11 cellular contexts compared by ENCODE assay signal in genomic region chr11:93743316-93743715, GRCh38. TPM values are rescaled to one million over a fixed set of nuclear protein-coding genes. Genes with fewer than 3 reads are reported as not detected.
DNase-seq lines count a peak whose midpoint lies in the region; ATAC-seq and TF ChIP-seq lines count a peak whose summit lies in the region.
"Had no signal": no experiment of that assay in that cellular context is flagged by ENCODE, and none has a peak within 500 bp of the region (broad histone marks: within the 10 kb centered on the region; RNA-seq: fewer than 3 reads in every experiment).

No MANE protein-coding gene starts in this region.

- H3K36me3 Mint-ChIP-seq in activated naive CD8-positive, alpha-beta T cell, result peaks cover 24% of the 10 kb centered on the region

- CTCF ChIA-PET in GM10248 (lab: Yijun Ruan, JAX), result interaction anchor here (1.0 to 2.1 kb wide), 3 partner anchors 7 to 41 kb away, joined by 3 to 7 read pairs (median 6); partner anchors contain the start of gene MED17

- no CpG with 5 or more reads among the region's 21 CpGs for WGBS in mesendoderm (ENCODE audit: extremely low coverage, insufficient coverage, low lambda C conversion rate)

- peaks cover 36% of the 10 kb centered on the region for H3K79me2 ChIP-seq in mesendoderm (ENCODE audit: control insufficient read depth, insufficient read depth, low read length)

- no peak overlapping the region for H2AK5ac ChIP-seq in mesendoderm (ENCODE audit: low read length)

- no peak overlapping the region for H3K27ac Mint-ChIP-seq in activated naive CD8-positive, alpha-beta T cell

- peak overlapping the region; percentile 74 for H3K4me3 Mint-ChIP-seq in activated naive CD8-positive, alpha-beta T cell

- no peaks in the 10 kb centered on the region for H3K27me3 Mint-ChIP-seq in activated naive CD8-positive, alpha-beta T cell

- H3K4me1 Mint-ChIP-seq in activated naive CD8-positive, alpha-beta T cell (ENCODE audit: low read depth), result peaks cover 40% of the 10 kb centered on the region

- H3K4me3 ChIP-seq in mesendoderm (ENCODE audit: low read length), result no peak overlapping the region

- intact Hi-C loops in left ventricle myocardium superior (cut with micrococcal nuclease), result loop anchor here (5.0 kb wide), 1 partner anchor 39 kb away; the partner anchor contains the start of gene MED17
- intact Hi-C loops in cardiac septum (cut with DNase I), result no loop called here

- peaks cover 3% of the 10 kb centered on the region for H3K36me3 ChIP-seq in mesendoderm (ENCODE audit: control insufficient read depth, insufficient read depth, low read length)

- peak overlapping the region; percentile 34 for H3K56ac ChIP-seq in mesendoderm (ENCODE audit: low read length)

- H3K9ac ChIP-seq in mesendoderm (ENCODE audit: low read length), result peak overlapping the region; percentile 13

- H3K79me1 ChIP-seq in mesendoderm (ENCODE audit: low read length), result peaks cover 8% of the 10 kb centered on the region

- H3K4ac ChIP-seq in mesendoderm (ENCODE audit: low read depth, low read length), result no peak overlapping the region

- H4K8ac ChIP-seq in mesendoderm (ENCODE audit: low read depth, low read length), result no peak overlapping the region

- no peaks in the 10 kb centered on the region for H3K27me3 ChIP-seq in mesendoderm (ENCODE audit: insufficient read depth, low read length, poor library complexity)

- POLR2A ChIA-PET in GM10248 (lab: Yijun Ruan, JAX), result no interaction called here

- no peak overlapping the region for H4K5ac ChIP-seq in mesendoderm (ENCODE audit: low read length)

- no peak overlapping the region for H2BK15ac ChIP-seq in mesendoderm (replicated peaks; ENCODE audit: low read depth)

- no peaks in the 10 kb centered on the region for H3K4me1 ChIP-seq in mesendoderm (ENCODE audit: control insufficient read depth, low read depth, low read length)

- no peak overlapping the region for H2BK120ac ChIP-seq in mesendoderm (ENCODE audit: low read depth, low read length)

- ATAC-seq in left ventricle myocardium superior, result no peak
- no peak for ATAC-seq in GM18870 (IDR thresholded peaks at IDR 0.05; ENCODE audit: unreplicated experiment)

- no peak for TF ChIP-seq CTCF in GM10248 (IDR thresholded peaks at IDR 0.05; ENCODE audit: control extremely low read depth, extremely low read depth, low read depth, missing control alignments)

- peak; percentile 32 for DNase-seq in left ventricle myocardium superior
- no peak for DNase-seq in cardiac septum (ENCODE audit: low spot score)
- DNase-seq in mesendoderm, result no peak
- no peak for DNase-seq in NCI-H2171 (lab: John Stamatoyannopoulos, UW)
- no peak for DNase-seq in DMS79 treated with DMSO at 0.1 percent for 48 hours (lab: John Stamatoyannopoulos, UW)
- no peak for DNase-seq in GM10248 (ENCODE audit: extremely low spot score)
- DNase-seq: activated effector memory CD4-positive, alpha-beta T cell treated with anti-CD3 and anti-CD28 coated beads, Interleukin-2, amount 50 U/mL, for 16 hours; stimulated activated CD4-positive, alpha-beta T cell treated with anti-CD3 and anti-CD28 coated beads, Interleukin-15, amount 100 ng/mL, for 24 hours; stimulated activated CD8-positive, alpha-beta memory T cell treated with anti-CD3 and anti-CD28 coated beads, Interleukin-4, amount 100 ng/mL, for 48 hours had no signal

- no peaks in the 10 kb centered on the region for H3K9me3 Mint-ChIP-seq in activated naive CD8-positive, alpha-beta T cell (ENCODE audit: low read depth)

- H3K4me2 ChIP-seq in mesendoderm (ENCODE audit: low read length), result no peak overlapping the region

- no peak overlapping the region for H3K18ac ChIP-seq in mesendoderm (ENCODE audit: low read length)

- H3K27ac ChIP-seq in mesendoderm (ENCODE audit: low read depth, low read length), result no peak overlapping the region

- no peak overlapping the region for H3K23ac ChIP-seq in mesendoderm (ENCODE audit: low read length)

- H2BK5ac ChIP-seq in mesendoderm (ENCODE audit: low read length), result no peak overlapping the region

RNA-seq across cellular contexts. Expression of gene C11orf54, which starts 1.8 kb away (rescaled TPM):
- 36.4 TPM for total RNA-seq in left ventricle myocardium superior
- total RNA-seq in cardiac septum, result 19.9 TPM
- polyA plus RNA-seq in mesendoderm (2013, experiment 1 of 2), result 7.6 TPM
- 8.1 TPM for polyA plus RNA-seq in mesendoderm (2013, experiment 2 of 2)

RNA-seq across cellular contexts. Expression of gene TAF1D, which starts 2.0 kb away (rescaled TPM):
- total RNA-seq in left ventricle myocardium superior (36.1 TPM), cardiac septum (41.1 TPM)
- 238 TPM for polyA plus RNA-seq in mesendoderm (2013, experiment 1 of 2)
- polyA plus RNA-seq in mesendoderm (2013, experiment 2 of 2), result 235 TPM

RNA-seq across cellular contexts. Expression of gene MED17, which starts 40.8 kb away (rescaled TPM):
- total RNA-seq in left ventricle myocardium superior (20.3 TPM), cardiac septum (24.3 TPM)
- polyA plus RNA-seq in mesendoderm (2013, experiment 1 of 2), result 22.5 TPM
- polyA plus RNA-seq in mesendoderm (2013, experiment 2 of 2), result 21.6 TPM
